ENCODE assay signal across 1 cellular context in the genomic region with DNA sequence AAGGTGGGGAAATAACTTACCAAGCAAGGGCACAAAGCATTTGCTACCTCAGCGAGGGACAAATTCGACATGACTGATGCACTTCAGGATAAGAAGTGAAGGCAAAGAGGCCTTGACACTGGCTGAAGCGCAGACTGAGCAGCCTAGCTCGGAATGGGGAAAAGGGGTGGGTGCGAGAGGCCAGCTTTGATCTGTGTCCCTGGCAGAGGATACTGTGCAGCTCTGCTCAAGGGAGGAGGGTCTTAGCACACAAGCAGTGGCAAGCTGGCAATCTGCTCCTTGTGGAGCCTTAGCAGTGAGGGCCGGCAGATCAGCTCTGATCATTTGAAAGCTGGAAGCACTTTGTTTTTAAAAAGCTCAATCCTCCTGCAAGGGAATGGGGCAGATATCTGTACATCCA.
TF ChIP-seq lines count a peak whose summit lies in the region.

No MANE protein-coding gene starts in this region.

TF ChIP-seq in GM23338, 12 proteins besides CTCF, POLR2A, EP300 and RAD21 (continued from another document):
- TF ChIP-seq, protein P1, sequence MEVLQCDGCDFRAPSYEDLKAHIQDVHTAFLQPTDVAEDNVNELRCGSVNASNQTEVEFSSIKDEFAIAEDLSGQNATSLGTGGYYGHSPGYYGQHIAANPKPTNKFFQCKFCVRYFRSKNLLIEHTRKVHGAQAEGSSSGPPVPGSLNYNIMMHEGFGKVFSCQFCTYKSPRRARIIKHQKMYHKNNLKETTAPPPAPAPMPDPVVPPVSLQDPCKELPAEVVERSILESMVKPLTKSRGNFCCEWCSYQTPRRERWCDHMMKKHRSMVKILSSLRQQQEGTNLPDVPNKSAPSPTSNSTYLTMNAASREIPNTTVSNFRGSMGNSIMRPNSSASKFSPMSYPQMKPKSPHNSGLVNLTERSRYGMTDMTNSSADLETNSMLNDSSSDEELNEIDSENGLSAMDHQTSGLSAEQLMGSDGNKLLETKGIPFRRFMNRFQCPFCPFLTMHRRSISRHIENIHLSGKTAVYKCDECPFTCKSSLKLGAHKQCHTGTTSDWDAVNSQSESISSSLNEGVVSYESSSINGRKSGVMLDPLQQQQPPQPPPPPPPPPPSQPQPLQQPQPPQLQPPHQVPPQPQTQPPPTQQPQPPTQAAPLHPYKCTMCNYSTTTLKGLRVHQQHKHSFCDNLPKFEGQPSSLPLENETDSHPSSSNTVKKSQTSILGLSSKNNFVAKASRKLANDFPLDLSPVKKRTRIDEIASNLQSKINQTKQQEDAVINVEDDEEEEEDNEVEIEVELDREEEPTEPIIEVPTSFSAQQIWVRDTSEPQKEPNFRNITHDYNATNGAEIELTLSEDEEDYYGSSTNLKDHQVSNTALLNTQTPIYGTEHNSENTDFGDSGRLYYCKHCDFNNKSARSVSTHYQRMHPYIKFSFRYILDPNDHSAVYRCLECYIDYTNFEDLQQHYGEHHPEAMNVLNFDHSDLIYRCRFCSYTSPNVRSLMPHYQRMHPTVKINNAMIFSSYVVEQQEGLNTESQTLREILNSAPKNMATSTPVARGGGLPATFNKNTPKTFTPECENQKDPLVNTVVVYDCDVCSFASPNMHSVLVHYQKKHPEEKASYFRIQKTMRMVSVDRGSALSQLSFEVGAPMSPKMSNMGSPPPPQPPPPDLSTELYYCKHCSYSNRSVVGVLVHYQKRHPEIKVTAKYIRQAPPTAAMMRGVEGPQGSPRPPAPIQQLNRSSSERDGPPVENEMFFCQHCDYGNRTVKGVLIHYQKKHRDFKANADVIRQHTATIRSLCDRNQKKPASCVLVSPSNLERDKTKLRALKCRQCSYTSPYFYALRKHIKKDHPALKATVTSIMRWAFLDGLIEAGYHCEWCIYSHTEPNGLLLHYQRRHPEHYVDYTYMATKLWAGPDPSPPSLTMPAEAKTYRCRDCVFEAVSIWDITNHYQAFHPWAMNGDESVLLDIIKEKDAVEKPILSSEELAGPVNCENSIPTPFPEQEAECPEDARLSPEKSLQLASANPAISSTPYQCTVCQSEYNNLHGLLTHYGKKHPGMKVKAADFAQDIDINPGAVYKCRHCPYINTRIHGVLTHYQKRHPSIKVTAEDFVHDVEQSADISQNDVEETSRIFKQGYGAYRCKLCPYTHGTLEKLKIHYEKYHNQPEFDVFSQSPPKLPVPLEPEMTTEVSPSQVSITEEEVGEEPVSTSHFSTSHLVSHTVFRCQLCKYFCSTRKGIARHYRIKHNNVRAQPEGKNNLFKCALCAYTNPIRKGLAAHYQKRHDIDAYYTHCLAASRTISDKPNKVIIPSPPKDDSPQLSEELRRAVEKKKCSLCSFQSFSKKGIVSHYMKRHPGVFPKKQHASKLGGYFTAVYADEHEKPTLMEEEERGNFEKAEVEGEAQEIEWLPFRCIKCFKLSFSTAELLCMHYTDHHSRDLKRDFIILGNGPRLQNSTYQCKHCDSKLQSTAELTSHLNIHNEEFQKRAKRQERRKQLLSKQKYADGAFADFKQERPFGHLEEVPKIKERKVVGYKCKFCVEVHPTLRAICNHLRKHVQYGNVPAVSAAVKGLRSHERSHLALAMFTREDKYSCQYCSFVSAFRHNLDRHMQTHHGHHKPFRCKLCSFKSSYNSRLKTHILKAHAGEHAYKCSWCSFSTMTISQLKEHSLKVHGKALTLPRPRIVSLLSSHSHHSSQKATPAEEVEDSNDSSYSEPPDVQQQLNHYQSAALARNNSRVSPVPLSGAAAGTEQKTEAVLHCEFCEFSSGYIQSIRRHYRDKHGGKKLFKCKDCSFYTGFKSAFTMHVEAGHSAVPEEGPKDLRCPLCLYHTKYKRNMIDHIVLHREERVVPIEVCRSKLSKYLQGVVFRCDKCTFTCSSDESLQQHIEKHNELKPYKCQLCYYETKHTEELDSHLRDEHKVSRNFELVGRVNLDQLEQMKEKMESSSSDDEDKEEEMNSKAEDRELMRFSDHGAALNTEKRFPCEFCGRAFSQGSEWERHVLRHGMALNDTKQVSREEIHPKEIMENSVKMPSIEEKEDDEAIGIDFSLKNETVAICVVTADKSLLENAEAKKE (CRISPR knock-in tag; IDR thresholded peaks at IDR 0.05): no peak
- TF ChIP-seq ZNF331 (CRISPR knock-in tag; IDR thresholded peaks at IDR 0.05; ENCODE audit: low read depth) (no peak), EZH2phosphoT487 (IDR thresholded peaks at IDR 0.05; ENCODE audit: unreplicated experiment) (no peak), ZNF114 (CRISPR knock-in tag; IDR thresholded peaks at IDR 0.05) (no peak)
